Comparison of ENCODE assay signal across 1 cellular context in genomic region chr10:44864042-44864436, GRCh38.
TF ChIP-seq lines count a peak whose summit lies in the region.

No MANE protein-coding gene starts in this region.

TF ChIP-seq in K562, 482 proteins besides CTCF, POLR2A, EP300 and RAD21 (continued from another document):
- TF ChIP-seq HES1 (IDR thresholded peaks at IDR 0.05; ENCODE audit: low read depth): no peak
- no peak for TF ChIP-seq MNT (conservative IDR thresholded peaks at IDR 0.05)
- no peak for TF ChIP-seq ZNF584 (CRISPR knock-in tag; IDR thresholded peaks at IDR 0.05; ENCODE audit: low read depth)
- no peak for TF ChIP-seq ZNF511 (CRISPR knock-in tag; IDR thresholded peaks at IDR 0.05)
- TF ChIP-seq FOXP1 (CRISPR knock-in tag; IDR thresholded peaks at IDR 0.05): no peak
- no peak for TF ChIP-seq ZNF134 (CRISPR knock-in tag; conservative IDR thresholded peaks at IDR 0.05)
- no peak for TF ChIP-seq ZC3H8 (IDR thresholded peaks at IDR 0.05)
- no peak for TF ChIP-seq XRCC3 (IDR thresholded peaks at IDR 0.05)
- no peak for TF ChIP-seq ZNF76 (CRISPR knock-in tag; IDR thresholded peaks at IDR 0.05; ENCODE audit: borderline replicate concordance)
